In genomic region chr17:74776990-74777389, GRCh38 we compare ENCODE assay signal across 8 cellular contexts. TPM values are rescaled to one million over a fixed set of nuclear protein-coding genes. Genes with fewer than 3 reads are reported as not detected.
DNase-seq lines count a peak whose midpoint lies in the region; ATAC-seq and TF ChIP-seq lines count a peak whose summit lies in the region.

No MANE protein-coding gene starts in this region.

- TF ChIP-seq POLR2A in body of pancreas (IDR thresholded peaks at IDR 0.05), result no peak
- no peak for TF ChIP-seq POLR2A in vagina (IDR thresholded peaks at IDR 0.05)

- peaks cover 20% of the 10 kb centered on the region for H3K79me1 ChIP-seq in mesendoderm (ENCODE audit: low read length)

- H4K5ac ChIP-seq in mesendoderm (ENCODE audit: low read length), result no peak overlapping the region

- ATAC-seq in Right ventricle myocardium superior (ENCODE audit: poor library complexity) (no peak), body of pancreas (no peak), GM18867 (IDR thresholded peaks at IDR 0.05; ENCODE audit: unreplicated experiment) (no peak)

- no peak overlapping the region for H3K18ac ChIP-seq in mesendoderm (ENCODE audit: low read length)

- H3K36me3 ChIP-seq in body of pancreas (replicated peaks in 1 of 2; ENCODE audit: insufficient read depth in 1 of 2, low read depth in 2 of 2) (peaks cover 0 to 6% of the 10 kb centered on the region in 2 donors), mesendoderm (ENCODE audit: control insufficient read depth, insufficient read depth, low read length) (no peaks in the 10 kb centered on the region), vagina (peaks cover 0 to 16% of the 10 kb centered on the region in 2 donors)

- no peak overlapping the region for H3K23ac ChIP-seq in mesendoderm (ENCODE audit: low read length)

- DNase-seq in cardiac septum (ENCODE audit: low spot score) (peak; percentile 44), Right ventricle myocardium superior (no peak), body of pancreas (no peak), mesendoderm (peak; percentile 56), vagina (ENCODE audit: extremely low spot score in 2 of 2) (no peak), NCI-H1417 treated with DMSO at 0.1 percent for 48 hours (lab: John Stamatoyannopoulos, UW) (no peak), AG08396 (ENCODE audit: low spot score) (no peak)

- H3K27me3 ChIP-seq in body of pancreas, result no peaks in the 10 kb centered on the region
- H3K27me3 ChIP-seq in mesendoderm (ENCODE audit: insufficient read depth, low read length, poor library complexity), result no peaks in the 10 kb centered on the region
- H3K27me3 ChIP-seq in vagina, result no peaks in the 10 kb centered on the region

- H3K9ac ChIP-seq in mesendoderm (ENCODE audit: low read length), result peak overlapping the region; percentile 87

- peak overlapping the region; percentile 92 for H3K56ac ChIP-seq in mesendoderm (ENCODE audit: low read length)

- WGBS in body of pancreas, 2 donors, result 8 to 29% methylated on average over 10 of the region's 10 CpGs
- WGBS in mesendoderm (ENCODE audit: extremely low coverage, insufficient coverage, low lambda C conversion rate), result no CpG with 5 or more reads among the region's 10 CpGs

- H3K4me1 ChIP-seq in body of pancreas (peaks cover 31% of the 10 kb centered on the region), mesendoderm (ENCODE audit: control insufficient read depth, low read depth, low read length) (peaks cover 3% of the 10 kb centered on the region), vagina (peaks cover 25% of the 10 kb centered on the region)

- peak overlapping the region; percentile 95 for H3K4me2 ChIP-seq in mesendoderm (ENCODE audit: low read length)

- no peak overlapping the region for H3K4ac ChIP-seq in mesendoderm (ENCODE audit: low read depth, low read length)

- peak overlapping the region; percentile 41 for H2AK5ac ChIP-seq in mesendoderm (ENCODE audit: low read length)

- intact Hi-C loops in cardiac septum (cut with DNase I), result no loop called here
- intact Hi-C loops in Right ventricle myocardium superior (cut with DNase I), result loop anchor here (2.0 kb wide), 1 partner anchor 34 kb away; no protein-coding TSS in a partner anchor
- intact Hi-C loops in body of pancreas (cut with DNase I), result loop anchor here (5.0 kb wide), 1 partner anchor 35 kb away; no protein-coding TSS in a partner anchor
- intact Hi-C loops in vagina (cut with DNase I), result no loop called here

- TF ChIP-seq CTCF in body of pancreas (IDR thresholded peaks at IDR 0.05) (no peak), vagina (IDR thresholded peaks at IDR 0.05) (no peak)

- H4K8ac ChIP-seq in mesendoderm (ENCODE audit: low read depth, low read length), result no peak overlapping the region

- H3K4me3 ChIP-seq in body of pancreas (peak overlapping the region; percentile 82 to 92), mesendoderm (ENCODE audit: low read length) (peak overlapping the region; percentile 89), vagina (peak overlapping the region; percentile 71 to 86)

- H3K79me2 ChIP-seq in mesendoderm (ENCODE audit: control insufficient read depth, insufficient read depth, low read length), result peaks cover 13% of the 10 kb centered on the region

- H2BK15ac ChIP-seq in mesendoderm (replicated peaks; ENCODE audit: low read depth), result no peak overlapping the region

- H3K9me3 ChIP-seq in body of pancreas, result no peaks in the 10 kb centered on the region
- no peaks in the 10 kb centered on the region for H3K9me3 ChIP-seq in vagina

- H3K27ac ChIP-seq in body of pancreas (peak overlapping the region in 1 of 4 donors; percentile 52), mesendoderm (ENCODE audit: low read depth, low read length) (no peak overlapping the region), vagina (no peak overlapping the region)

- no peak overlapping the region for H2BK120ac ChIP-seq in mesendoderm (ENCODE audit: low read depth, low read length)

- H2BK5ac ChIP-seq in mesendoderm (ENCODE audit: low read length), result no peak overlapping the region

RNA-seq across cellular contexts. Expression of gene NAT9, which starts 0.8 kb away (rescaled TPM):
- total RNA-seq in cardiac septum (27.6 TPM), Right ventricle myocardium superior (18.6 TPM), body of pancreas (10 to 100 TPM; 21.8 to 23.3 TPM), vagina (28.5 TPM)
- 13.4 TPM for polyA plus RNA-seq in mesendoderm (2013, experiment 1 of 2)
- 13.7 TPM for polyA plus RNA-seq in mesendoderm (2013, experiment 2 of 2)

RNA-seq across cellular contexts. Expression of gene NHERF1, which starts 28.6 kb away (rescaled TPM):
- total RNA-seq in cardiac septum (10.1 TPM), Right ventricle myocardium superior (13.7 TPM), body of pancreas (10 to 100 TPM; 56.6 to 64.9 TPM), vagina (57.2 TPM)
- 141 TPM for polyA plus RNA-seq in mesendoderm (2013, experiment 1 of 2)
- polyA plus RNA-seq in mesendoderm (2013, experiment 2 of 2), result 147 TPM

RNA-seq across cellular contexts. Expression of gene RAB37, which starts 39.9 kb away (rescaled TPM):
- 0.94 TPM for total RNA-seq in cardiac septum
- 4.1 TPM for total RNA-seq in Right ventricle myocardium superior
- total RNA-seq in body of pancreas, result under 1 TPM; 0.66 to 0.78 TPM
- 1.2 TPM for polyA plus RNA-seq in mesendoderm (2013, experiment 1 of 2)
- 0.94 TPM for polyA plus RNA-seq in mesendoderm (2013, experiment 2 of 2)
- 7.1 TPM for total RNA-seq in vagina

Comparison
In these comparisons a context has a peak if more than half of its experiments do, and no peak if none do; other contexts are left out.
1. DNase-seq: peak in cardiac septum (single experiment) and mesendoderm (single experiment); none in Right ventricle myocardium superior (single experiment), body of pancreas (0 of 4), vagina (0 of 2), NCI-H1417 treated with DMSO at 0.1 percent for 48 hours (single experiment) and AG08396 (single experiment).
2. intact Hi-C loops: an anchor here in Right ventricle myocardium superior (2.0 kb wide) and body of pancreas (5.0 kb wide); none called in cardiac septum and vagina.
3. Peak in every context shown above with its lines, with median percentiles within 50 percentile points of each other: H3K4me3 ChIP-seq.